ENCODE assay signal across 1 cellular context in the genomic region with DNA sequence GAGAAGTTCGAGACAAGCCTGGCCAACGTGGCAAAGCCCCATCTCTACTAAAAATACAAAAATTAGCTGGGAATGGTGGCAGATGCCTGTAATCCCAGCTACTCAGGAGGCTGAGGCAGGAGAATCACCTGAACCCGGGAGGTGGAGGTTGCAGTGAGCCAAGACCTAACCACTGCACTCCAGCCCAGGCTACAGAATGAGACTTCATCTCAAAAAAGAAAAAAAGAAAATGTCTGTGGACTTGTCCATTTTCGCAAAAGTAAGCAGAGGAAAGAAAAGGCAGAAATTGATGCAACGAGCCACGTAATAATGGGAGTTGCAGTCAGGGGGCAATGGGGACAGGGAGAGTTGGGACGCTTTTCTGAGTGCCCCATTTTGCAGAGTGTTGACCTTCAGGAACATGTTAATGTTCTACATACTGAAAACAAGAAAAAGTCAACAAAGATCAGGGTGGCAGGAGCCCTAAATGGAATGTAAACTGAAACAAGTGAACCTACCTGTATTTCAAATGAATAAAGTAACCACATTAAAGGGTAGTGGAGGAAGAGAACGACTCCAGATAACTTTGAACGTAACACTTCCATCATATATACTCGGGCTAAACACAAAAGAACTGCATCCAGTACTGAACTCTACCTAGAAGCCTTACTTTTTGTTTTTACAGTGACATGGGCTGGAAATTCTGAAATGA.
TF ChIP-seq lines count a peak whose summit lies in the region.

No MANE protein-coding gene starts in this region.

TF ChIP-seq in HepG2, 621 proteins besides CTCF, POLR2A, EP300 and RAD21 (continued from another document and continues in another):
- TF ChIP-seq, protein P1, sequence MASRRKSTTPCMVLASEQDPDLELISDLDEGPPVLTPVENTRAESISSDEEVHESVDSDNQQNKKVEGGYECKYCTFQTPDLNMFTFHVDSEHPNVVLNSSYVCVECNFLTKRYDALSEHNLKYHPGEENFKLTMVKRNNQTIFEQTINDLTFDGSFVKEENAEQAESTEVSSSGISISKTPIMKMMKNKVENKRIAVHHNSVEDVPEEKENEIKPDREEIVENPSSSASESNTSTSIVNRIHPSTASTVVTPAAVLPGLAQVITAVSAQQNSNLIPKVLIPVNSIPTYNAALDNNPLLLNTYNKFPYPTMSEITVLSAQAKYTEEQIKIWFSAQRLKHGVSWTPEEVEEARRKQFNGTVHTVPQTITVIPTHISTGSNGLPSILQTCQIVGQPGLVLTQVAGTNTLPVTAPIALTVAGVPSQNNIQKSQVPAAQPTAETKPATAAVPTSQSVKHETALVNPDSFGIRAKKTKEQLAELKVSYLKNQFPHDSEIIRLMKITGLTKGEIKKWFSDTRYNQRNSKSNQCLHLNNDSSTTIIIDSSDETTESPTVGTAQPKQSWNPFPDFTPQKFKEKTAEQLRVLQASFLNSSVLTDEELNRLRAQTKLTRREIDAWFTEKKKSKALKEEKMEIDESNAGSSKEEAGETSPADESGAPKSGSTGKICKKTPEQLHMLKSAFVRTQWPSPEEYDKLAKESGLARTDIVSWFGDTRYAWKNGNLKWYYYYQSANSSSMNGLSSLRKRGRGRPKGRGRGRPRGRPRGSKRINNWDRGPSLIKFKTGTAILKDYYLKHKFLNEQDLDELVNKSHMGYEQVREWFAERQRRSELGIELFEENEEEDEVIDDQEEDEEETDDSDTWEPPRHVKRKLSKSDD (CRISPR knock-in tag; IDR thresholded peaks at IDR 0.05; ENCODE audit: low read depth): peak; percentile 1; the same call in 1 of the 2 replicates
- TF ChIP-seq SP2 (CRISPR knock-in tag; IDR thresholded peaks at IDR 0.05) (no peak), NBN (conservative IDR thresholded peaks at IDR 0.05) (no peak), GFI1 (CRISPR knock-in tag; IDR thresholded peaks at IDR 0.05; ENCODE audit: borderline replicate concordance) (peak; percentile 67), FLYWCH1 (CRISPR knock-in tag; IDR thresholded peaks at IDR 0.05) (no peak), JUN (CRISPR knock-in tag; IDR thresholded peaks at IDR 0.05) (peak; percentile 49), NR2F1 (CRISPR knock-in tag; IDR thresholded peaks at IDR 0.05) (peak; percentile 60 to 82; a peak in 3 of 4 replicates), SIX1 (CRISPR knock-in tag; IDR thresholded peaks at IDR 0.05; ENCODE audit: borderline replicate concordance) (peak; percentile 92), ZNF598 (CRISPR knock-in tag; IDR thresholded peaks at IDR 0.05; ENCODE audit: borderline replicate concordance) (no peak), MTF1 (CRISPR knock-in tag; IDR thresholded peaks at IDR 0.05) (0 out of 2 replicates have a peak, but pooled peaks have one; percentile 70), ZNF3 (CRISPR knock-in tag; IDR thresholded peaks at IDR 0.05) (no peak), TARDBP (CRISPR knock-in tag; IDR thresholded peaks at IDR 0.05) (peak; percentile 83; the same call in 1 of the 2 replicates), KDM1A (CRISPR knock-in tag; IDR thresholded peaks at IDR 0.05) (0 out of 2 replicates have a peak, but pooled peaks have one; percentile 3), SALL2 (CRISPR knock-in tag; IDR thresholded peaks at IDR 0.05) (no peak; the same call in 1 of the 2 replicates), POLR2AphosphoS5 (IDR thresholded peaks at IDR 0.05; ENCODE audit: low read depth, low read length) (peak; percentile 50; the same call in 1 of the 2 replicates), ZBTB20 (CRISPR knock-in tag; IDR thresholded peaks at IDR 0.05; ENCODE audit: borderline replicate concordance, low read depth) (peak; percentile 93)
- TF ChIP-seq, protein P2, sequence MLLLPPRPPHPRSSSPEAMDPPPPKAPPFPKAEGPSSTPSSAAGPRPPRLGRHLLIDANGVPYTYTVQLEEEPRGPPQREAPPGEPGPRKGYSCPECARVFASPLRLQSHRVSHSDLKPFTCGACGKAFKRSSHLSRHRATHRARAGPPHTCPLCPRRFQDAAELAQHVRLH (CRISPR knock-in tag; IDR thresholded peaks at IDR 0.05; ENCODE audit: borderline replicate concordance, low read depth): 0 out of 2 replicates have a peak, but pooled peaks have one; percentile 36
- TF ChIP-seq, protein P3, sequence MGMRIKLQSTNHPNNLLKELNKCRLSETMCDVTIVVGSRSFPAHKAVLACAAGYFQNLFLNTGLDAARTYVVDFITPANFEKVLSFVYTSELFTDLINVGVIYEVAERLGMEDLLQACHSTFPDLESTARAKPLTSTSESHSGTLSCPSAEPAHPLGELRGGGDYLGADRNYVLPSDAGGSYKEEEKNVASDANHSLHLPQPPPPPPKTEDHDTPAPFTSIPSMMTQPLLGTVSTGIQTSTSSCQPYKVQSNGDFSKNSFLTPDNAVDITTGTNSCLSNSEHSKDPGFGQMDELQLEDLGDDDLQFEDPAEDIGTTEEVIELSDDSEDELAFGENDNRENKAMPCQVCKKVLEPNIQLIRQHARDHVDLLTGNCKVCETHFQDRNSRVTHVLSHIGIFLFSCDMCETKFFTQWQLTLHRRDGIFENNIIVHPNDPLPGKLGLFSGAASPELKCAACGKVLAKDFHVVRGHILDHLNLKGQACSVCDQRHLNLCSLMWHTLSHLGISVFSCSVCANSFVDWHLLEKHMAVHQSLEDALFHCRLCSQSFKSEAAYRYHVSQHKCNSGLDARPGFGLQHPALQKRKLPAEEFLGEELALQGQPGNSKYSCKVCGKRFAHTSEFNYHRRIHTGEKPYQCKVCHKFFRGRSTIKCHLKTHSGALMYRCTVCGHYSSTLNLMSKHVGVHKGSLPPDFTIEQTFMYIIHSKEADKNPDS (CRISPR knock-in tag; IDR thresholded peaks at IDR 0.05): 0 out of 2 replicates have a peak, but pooled peaks have one; percentile 27
- TF ChIP-seq, protein P4, sequence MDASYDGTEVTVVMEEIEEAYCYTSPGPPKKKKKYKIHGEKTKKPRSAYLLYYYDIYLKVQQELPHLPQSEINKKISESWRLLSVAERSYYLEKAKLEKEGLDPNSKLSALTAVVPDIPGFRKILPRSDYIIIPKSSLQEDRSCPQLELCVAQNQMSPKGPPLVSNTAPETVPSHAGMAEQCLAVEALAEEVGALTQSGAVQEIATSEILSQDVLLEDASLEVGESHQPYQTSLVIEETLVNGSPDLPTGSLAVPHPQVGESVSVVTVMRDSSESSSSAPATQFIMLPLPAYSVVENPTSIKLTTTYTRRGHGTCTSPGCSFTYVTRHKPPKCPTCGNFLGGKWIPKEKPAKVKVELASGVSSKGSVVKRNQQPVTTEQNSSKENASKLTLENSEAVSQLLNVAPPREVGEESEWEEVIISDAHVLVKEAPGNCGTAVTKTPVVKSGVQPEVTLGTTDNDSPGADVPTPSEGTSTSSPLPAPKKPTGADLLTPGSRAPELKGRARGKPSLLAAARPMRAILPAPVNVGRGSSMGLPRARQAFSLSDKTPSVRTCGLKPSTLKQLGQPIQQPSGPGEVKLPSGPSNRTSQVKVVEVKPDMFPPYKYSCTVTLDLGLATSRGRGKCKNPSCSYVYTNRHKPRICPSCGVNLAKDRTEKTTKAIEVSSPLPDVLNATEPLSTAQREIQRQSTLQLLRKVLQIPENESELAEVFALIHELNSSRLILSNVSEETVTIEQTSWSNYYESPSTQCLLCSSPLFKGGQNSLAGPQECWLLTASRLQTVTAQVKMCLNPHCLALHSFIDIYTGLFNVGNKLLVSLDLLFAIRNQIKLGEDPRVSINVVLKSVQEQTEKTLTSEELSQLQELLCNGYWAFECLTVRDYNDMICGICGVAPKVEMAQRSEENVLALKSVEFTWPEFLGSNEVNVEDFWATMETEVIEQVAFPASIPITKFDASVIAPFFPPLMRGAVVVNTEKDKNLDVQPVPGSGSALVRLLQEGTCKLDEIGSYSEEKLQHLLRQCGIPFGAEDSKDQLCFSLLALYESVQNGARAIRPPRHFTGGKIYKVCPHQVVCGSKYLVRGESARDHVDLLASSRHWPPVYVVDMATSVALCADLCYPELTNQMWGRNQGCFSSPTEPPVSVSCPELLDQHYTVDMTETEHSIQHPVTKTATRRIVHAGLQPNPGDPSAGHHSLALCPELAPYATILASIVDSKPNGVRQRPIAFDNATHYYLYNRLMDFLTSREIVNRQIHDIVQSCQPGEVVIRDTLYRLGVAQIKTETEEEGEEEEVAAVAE (CRISPR knock-in tag; IDR thresholded peaks at IDR 0.05; ENCODE audit: borderline replicate concordance): 0 out of 2 replicates have a peak, but pooled peaks have one; percentile 41
- TF ChIP-seq, protein P5, sequence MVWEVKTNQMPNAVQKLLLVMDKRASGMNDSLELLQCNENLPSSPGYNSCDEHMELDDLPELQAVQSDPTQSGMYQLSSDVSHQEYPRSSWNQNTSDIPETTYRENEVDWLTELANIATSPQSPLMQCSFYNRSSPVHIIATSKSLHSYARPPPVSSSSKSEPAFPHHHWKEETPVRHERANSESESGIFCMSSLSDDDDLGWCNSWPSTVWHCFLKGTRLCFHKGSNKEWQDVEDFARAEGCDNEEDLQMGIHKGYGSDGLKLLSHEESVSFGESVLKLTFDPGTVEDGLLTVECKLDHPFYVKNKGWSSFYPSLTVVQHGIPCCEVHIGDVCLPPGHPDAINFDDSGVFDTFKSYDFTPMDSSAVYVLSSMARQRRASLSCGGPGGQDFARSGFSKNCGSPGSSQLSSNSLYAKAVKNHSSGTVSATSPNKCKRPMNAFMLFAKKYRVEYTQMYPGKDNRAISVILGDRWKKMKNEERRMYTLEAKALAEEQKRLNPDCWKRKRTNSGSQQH (CRISPR knock-in tag; IDR thresholded peaks at IDR 0.05; ENCODE audit: low read depth): no peak
- TF ChIP-seq, protein P6, sequence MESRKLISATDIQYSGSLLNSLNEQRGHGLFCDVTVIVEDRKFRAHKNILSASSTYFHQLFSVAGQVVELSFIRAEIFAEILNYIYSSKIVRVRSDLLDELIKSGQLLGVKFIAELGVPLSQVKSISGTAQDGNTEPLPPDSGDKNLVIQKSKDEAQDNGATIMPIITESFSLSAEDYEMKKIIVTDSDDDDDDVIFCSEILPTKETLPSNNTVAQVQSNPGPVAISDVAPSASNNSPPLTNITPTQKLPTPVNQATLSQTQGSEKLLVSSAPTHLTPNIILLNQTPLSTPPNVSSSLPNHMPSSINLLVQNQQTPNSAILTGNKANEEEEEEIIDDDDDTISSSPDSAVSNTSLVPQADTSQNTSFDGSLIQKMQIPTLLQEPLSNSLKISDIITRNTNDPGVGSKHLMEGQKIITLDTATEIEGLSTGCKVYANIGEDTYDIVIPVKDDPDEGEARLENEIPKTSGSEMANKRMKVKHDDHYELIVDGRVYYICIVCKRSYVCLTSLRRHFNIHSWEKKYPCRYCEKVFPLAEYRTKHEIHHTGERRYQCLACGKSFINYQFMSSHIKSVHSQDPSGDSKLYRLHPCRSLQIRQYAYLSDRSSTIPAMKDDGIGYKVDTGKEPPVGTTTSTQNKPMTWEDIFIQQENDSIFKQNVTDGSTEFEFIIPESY (CRISPR knock-in tag; IDR thresholded peaks at IDR 0.05): peak; percentile 42; the same call in 1 of the 2 replicates
- TF ChIP-seq, protein P7, sequence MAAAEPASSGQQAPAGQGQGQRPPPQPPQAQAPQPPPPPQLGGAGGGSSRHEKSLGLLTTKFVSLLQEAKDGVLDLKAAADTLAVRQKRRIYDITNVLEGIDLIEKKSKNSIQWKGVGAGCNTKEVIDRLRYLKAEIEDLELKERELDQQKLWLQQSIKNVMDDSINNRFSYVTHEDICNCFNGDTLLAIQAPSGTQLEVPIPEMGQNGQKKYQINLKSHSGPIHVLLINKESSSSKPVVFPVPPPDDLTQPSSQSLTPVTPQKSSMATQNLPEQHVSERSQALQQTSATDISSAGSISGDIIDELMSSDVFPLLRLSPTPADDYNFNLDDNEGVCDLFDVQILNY (CRISPR knock-in tag; conservative IDR thresholded peaks at IDR 0.05): no peak
- TF ChIP-seq, protein P8, sequence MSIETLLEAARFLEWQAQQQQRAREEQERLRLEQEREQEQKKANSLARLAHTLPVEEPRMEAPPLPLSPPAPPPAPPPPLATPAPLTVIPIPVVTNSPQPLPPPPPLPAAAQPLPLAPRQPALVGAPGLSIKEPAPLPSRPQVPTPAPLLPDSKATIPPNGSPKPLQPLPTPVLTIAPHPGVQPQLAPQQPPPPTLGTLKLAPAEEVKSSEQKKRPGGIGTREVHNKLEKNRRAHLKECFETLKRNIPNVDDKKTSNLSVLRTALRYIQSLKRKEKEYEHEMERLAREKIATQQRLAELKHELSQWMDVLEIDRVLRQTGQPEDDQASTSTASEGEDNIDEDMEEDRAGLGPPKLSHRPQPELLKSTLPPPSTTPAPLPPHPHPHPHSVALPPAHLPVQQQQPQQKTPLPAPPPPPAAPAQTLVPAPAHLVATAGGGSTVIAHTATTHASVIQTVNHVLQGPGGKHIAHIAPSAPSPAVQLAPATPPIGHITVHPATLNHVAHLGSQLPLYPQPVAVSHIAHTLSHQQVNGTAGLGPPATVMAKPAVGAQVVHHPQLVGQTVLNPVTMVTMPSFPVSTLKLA (IDR thresholded peaks at IDR 0.05): peak; percentile 41
- TF ChIP-seq, protein P9, sequence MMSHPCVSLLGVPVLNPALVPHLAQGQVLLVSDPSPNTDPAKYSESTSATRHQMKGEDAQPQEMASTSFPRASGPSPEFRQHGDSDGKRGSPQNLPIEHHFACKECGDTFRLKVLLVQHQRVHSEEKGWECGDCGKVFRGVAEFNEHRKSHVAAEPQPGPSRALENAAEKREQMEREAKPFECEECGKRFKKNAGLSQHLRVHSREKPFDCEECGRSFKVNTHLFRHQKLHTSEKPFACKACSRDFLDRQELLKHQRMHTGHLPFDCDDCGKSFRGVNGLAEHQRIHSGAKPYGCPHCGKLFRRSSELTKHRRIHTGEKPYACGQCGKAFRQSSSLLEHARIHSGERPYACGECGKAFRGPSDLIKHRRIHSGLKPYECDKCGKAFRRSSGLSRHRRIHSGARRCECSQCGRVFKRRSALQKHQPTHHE (CRISPR knock-in tag; IDR thresholded peaks at IDR 0.05; ENCODE audit: borderline replicate concordance): no peak
- TF ChIP-seq, protein P10, sequence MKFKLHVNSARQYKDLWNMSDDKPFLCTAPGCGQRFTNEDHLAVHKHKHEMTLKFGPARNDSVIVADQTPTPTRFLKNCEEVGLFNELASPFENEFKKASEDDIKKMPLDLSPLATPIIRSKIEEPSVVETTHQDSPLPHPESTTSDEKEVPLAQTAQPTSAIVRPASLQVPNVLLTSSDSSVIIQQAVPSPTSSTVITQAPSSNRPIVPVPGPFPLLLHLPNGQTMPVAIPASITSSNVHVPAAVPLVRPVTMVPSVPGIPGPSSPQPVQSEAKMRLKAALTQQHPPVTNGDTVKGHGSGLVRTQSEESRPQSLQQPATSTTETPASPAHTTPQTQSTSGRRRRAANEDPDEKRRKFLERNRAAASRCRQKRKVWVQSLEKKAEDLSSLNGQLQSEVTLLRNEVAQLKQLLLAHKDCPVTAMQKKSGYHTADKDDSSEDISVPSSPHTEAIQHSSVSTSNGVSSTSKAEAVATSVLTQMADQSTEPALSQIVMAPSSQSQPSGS (CRISPR knock-in tag; IDR thresholded peaks at IDR 0.05): peak; percentile 94
